Comparison of ENCODE assay signal across 8 cellular contexts in genomic region chr12:122421263-122421814, GRCh38. TPM values are rescaled to one million over a fixed set of nuclear protein-coding genes. Genes with fewer than 3 reads are reported as not detected.
A peak's percentile ranks its signal among the peaks of the same experiment; 100 is the strongest.
DNase-seq lines count a peak whose midpoint lies in the region; ATAC-seq and TF ChIP-seq lines count a peak whose summit lies in the region.

No MANE protein-coding gene starts in this region.

- POLR2A ChIA-PET in activated CD4-positive, alpha-beta memory T cell treated with anti-CD3 and anti-CD28 coated beads, Interleukin-2, amount 10 ng/mL, durations not matched to agents 7 days and 5 days (lab: Charles Lee), result interaction anchor here (0.7 to 4.1 kb wide), 15 partner anchors 8 to 177 kb away, joined by 3 to 31 read pairs (median 5); partner anchors contain the start of gene ZCCHC8

- peaks cover 42% of the 10 kb centered on the region for H3K4me1 Mint-ChIP-seq in activated CD4-positive, alpha-beta memory T cell treated with anti-CD3 and anti-CD28 coated beads, Interleukin-2, amount 10 ng/mL, durations not matched to agents 7 days and 5 days
- H3K4me1 Mint-ChIP-seq in neural crest cell, result peaks cover 38% of the 10 kb centered on the region

- no peaks in the 10 kb centered on the region for H3K9me3 Mint-ChIP-seq in activated CD4-positive, alpha-beta memory T cell treated with anti-CD3 and anti-CD28 coated beads, Interleukin-2, amount 10 ng/mL, durations not matched to agents 7 days and 5 days
- no peaks in the 10 kb centered on the region for H3K9me3 Mint-ChIP-seq in neural crest cell

- H3K4me3 Mint-ChIP-seq in activated CD4-positive, alpha-beta memory T cell treated with anti-CD3 and anti-CD28 coated beads, Interleukin-2, amount 10 ng/mL, durations not matched to agents 7 days and 5 days, result peak overlapping the region; percentile 91
- peak overlapping the region; percentile 97 for H3K4me3 Mint-ChIP-seq in neural crest cell

- CTCF ChIA-PET in activated CD4-positive, alpha-beta memory T cell treated with anti-CD3 and anti-CD28 coated beads, Interleukin-2, amount 10 ng/mL, durations not matched to agents 7 days and 5 days (lab: Charles Lee), result interaction anchor here (0.8 to 4.8 kb wide), 7 partner anchors 8 to 80 kb away, joined by 3 to 26 read pairs (median 5); partner anchors contain the start of gene ZCCHC8

- peak overlapping the region; percentile 85 for H3K4me3 ChIP-seq in fibroblast of the aortic adventitia (ENCODE audit: low read depth, low read length)

- DNase-seq in NCI-H748 (lab: John Stamatoyannopoulos, UW; ENCODE audit: unreplicated experiment) (peak; percentile 49), NCI-H748 treated with DMSO at 0.1 percent for 48 hours (lab: John Stamatoyannopoulos, UW) (no peak), NAMALWA (ENCODE audit: low spot score) (peak; percentile 63), fibroblast of the aortic adventitia (ENCODE audit: low read depth) (peak; percentile 69), neural crest cell (ENCODE audit: low read depth, low spot score) (no peak), islet precursor cell (no peak)
- peak; percentile 29 for DNase-seq in activated CD4-positive, alpha-beta memory T cell treated with anti-CD3 and anti-CD28 coated beads, Interleukin-2, amount 10 ng/mL, durations not matched to agents 7 days and 5 days

- H3K27ac Mint-ChIP-seq in activated CD4-positive, alpha-beta memory T cell treated with anti-CD3 and anti-CD28 coated beads, Interleukin-2, amount 10 ng/mL, durations not matched to agents 7 days and 5 days, result peak overlapping the region; percentile 82
- peak overlapping the region; percentile 73 for H3K27ac Mint-ChIP-seq in neural crest cell (ENCODE audit: unreplicated experiment)

- H3K36me3 Mint-ChIP-seq in activated CD4-positive, alpha-beta memory T cell treated with anti-CD3 and anti-CD28 coated beads, Interleukin-2, amount 10 ng/mL, durations not matched to agents 7 days and 5 days (ENCODE audit: low read depth), result peaks cover 5% of the 10 kb centered on the region
- no peaks in the 10 kb centered on the region for H3K36me3 Mint-ChIP-seq in neural crest cell (ENCODE audit: low read depth)

- H3K27me3 Mint-ChIP-seq in activated CD4-positive, alpha-beta memory T cell treated with anti-CD3 and anti-CD28 coated beads, Interleukin-2, amount 10 ng/mL, durations not matched to agents 7 days and 5 days, result peaks cover 2% of the 10 kb centered on the region
- H3K27me3 Mint-ChIP-seq in neural crest cell (ENCODE audit: low read depth), result no peaks in the 10 kb centered on the region

- TF ChIP-seq CTCF in fibroblast of the aortic adventitia (IDR thresholded peaks at IDR 0.05; ENCODE audit: insufficient read depth, low read length) (no peak), neural crest cell (conservative IDR thresholded peaks at IDR 0.05) (no peak)

- ATAC-seq in HG03139 (IDR thresholded peaks at IDR 0.05; ENCODE audit: unreplicated experiment), result no peak

RNA-seq across cellular contexts. Expression of gene CLIP1, which starts 1.1 kb away (rescaled TPM):
- total RNA-seq in activated CD4-positive, alpha-beta memory T cell treated with anti-CD3 and anti-CD28 coated beads, Interleukin-2, amount 10 ng/mL, durations not matched to agents 7 days and 5 days, result 10 to 100 TPM; 65.3 to 73.4 TPM
- total RNA-seq in fibroblast of the aortic adventitia (ENCODE audit: low replicate concordance) (80.3 and 121 TPM in 2 replicates), neural crest cell (55.8 and 56.9 TPM in 2 replicates)

Comparison
In these comparisons a context has a peak if more than half of its experiments do, and no peak if none do; other contexts are left out.
1. DNase-seq: peak in NCI-H748 (single experiment), NAMALWA (single experiment), activated CD4-positive, alpha-beta memory T cell treated with anti-CD3 and anti-CD28 coated beads, Interleukin-2, amount 10 ng/mL, durations not matched to agents 7 days and 5 days (single experiment) and fibroblast of the aortic adventitia (single experiment); none in NCI-H748 treated with DMSO at 0.1 percent for 48 hours (single experiment), neural crest cell (single experiment) and islet precursor cell (single experiment).